ENCODE assay signal across 22 cellular contexts in the genomic region with DNA sequence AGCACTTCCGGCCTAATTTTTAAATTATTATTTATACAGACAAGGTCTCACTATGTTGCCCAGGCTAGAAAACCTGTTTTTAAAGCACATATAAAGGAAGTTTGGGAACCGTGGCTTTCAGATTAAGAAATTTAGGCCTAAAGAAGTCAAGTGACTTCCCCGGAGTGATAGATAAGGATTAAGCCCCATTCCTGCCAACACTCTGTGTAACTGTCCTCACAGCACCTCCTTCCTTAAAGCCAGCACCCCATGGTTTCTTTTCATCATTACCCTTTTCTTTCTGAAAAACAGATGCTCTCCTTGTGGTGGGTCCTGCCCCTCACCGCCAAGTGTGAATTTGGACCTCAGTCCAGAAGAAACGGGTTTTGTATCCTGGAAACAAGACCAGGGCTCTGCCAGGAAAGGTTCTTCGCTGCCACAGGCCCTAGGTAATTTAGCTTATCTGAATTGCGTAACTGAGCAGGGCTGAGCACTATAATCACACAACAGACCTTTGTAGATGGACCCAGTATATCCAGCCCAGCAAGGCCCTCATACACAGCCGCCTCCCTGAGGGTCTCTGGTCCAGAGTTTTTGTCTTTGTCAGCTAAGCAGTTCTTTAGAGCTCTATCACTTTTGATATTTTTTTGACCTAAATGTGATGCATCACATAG.
A peak's percentile ranks its signal among the peaks of the same experiment; 100 is the strongest.
DNase-seq lines count a peak whose midpoint lies in the region; ATAC-seq and TF ChIP-seq lines count a peak whose summit lies in the region.
"Had no signal": no experiment of that assay in that cellular context is flagged by ENCODE, and none has a peak within 500 bp of the region (broad histone marks: within the 10 kb centered on the region; RNA-seq: fewer than 3 reads in every experiment).

No MANE protein-coding gene starts in this region.

- peak overlapping the region; percentile 5 for H2AK9ac ChIP-seq in IMR-90 (replicated peaks; ENCODE audit: low read depth, low read length, poor library complexity)

- H4K91ac ChIP-seq in IMR-90 (ENCODE audit: insufficient read depth, low read depth, low read length) = no peak overlapping the region

- no peak overlapping the region for H4K5ac ChIP-seq in IMR-90 (ENCODE audit: low read depth, low read length)

- CTCF ChIA-PET in IMR-90 (lab: Yijun Ruan, JAX) = no interaction called here

- no TSS peak for BruUV-seq in IMR-90 (replicated peaks; lab: Mats Ljungman, UMichigan)

- POLR2A ChIA-PET in IMR-90 (lab: Charles Lee; ENCODE audit: unreplicated experiment) = no interaction called here

- H3K9me3 Mint-ChIP-seq in osteocyte (ENCODE audit: unreplicated experiment) = no peaks in the 10 kb centered on the region
- H3K9me3 Mint-ChIP-seq: CD4-positive, alpha-beta memory T cell had no signal

- dilution Hi-C loops in IMR-90 (cut with HindIII; ENCODE audit: low sequenced_read_pairs, unreplicated experiment) = no loop called here

- H2BK20ac ChIP-seq in IMR-90 (ENCODE audit: low read depth, low read length) = no peak overlapping the region

- H3K9me3 ChIP-seq in right atrium auricular region (no peaks in the 10 kb centered on the region), IMR-90 (ENCODE audit: control insufficient read depth, insufficient read depth, low read length) (no peaks in the 10 kb centered on the region)
- H3K9me3 ChIP-seq: SJSA1 had no signal

- no peak overlapping the region for H3K9ac ChIP-seq in IMR-90 (ENCODE audit: low read depth, low read length)

- H3K4me1 Mint-ChIP-seq in osteocyte (ENCODE audit: unreplicated experiment) = no peaks in the 10 kb centered on the region

- no peaks in the 10 kb centered on the region for H3K36me3 Mint-ChIP-seq in osteocyte (ENCODE audit: unreplicated experiment)
- H3K36me3 Mint-ChIP-seq: CD4-positive, alpha-beta memory T cell had no signal

- H3K9me1 ChIP-seq in IMR-90 (ENCODE audit: insufficient read depth, low read length) = no peaks in the 10 kb centered on the region

- ATAC-seq in left ventricle myocardium superior (peak; percentile 79), IMR-90 (ENCODE audit: low read depth) (no peak)
- ATAC-seq: Right ventricle myocardium inferior had no signal

- DNase-seq in left ventricle myocardium superior = no peak
- no peak for DNase-seq in right atrium auricular region (ENCODE audit: low spot score)
- no peak for DNase-seq in IMR-90
- DNase-seq in cerebellum (ENCODE audit: low spot score) = peak; percentile 65
- peak; percentile 40 for DNase-seq in osteocyte (ENCODE audit: extremely low spot score, unreplicated experiment)
- no peak for DNase-seq in GM20000 (ENCODE audit: low spot score)
- no peak for DNase-seq in SK-N-DZ (ENCODE audit: low spot score)
- no peak for DNase-seq in ureter (ENCODE audit: low spot score)
- DNase-seq: CD4-positive, alpha-beta memory T cell; COR-L47; GF-D8; NCI-H1048; NCI-H1417; NCI-H1694; NCI-H2029 treated with DMSO at 0.1 percent for 48 hours; NCI-H446 treated with DMSO at 0.1 percent for 48 hours; NCI-H526; NCI-H82; NK-92 treated with Interleukin-12 subunit alpha and Interleukin-12 subunit beta, amount 100 ng/mL, for 24 hours; PC-9 had no signal

- no peak overlapping the region for H3K4me3 ChIP-seq in right atrium auricular region
- no peak overlapping the region for H3K4me3 ChIP-seq in IMR-90 (ENCODE audit: insufficient read depth, low read depth, low read length)
- H3K4me3 ChIP-seq: PC-9, SJSA1 had no signal

- H3K27me3 ChIP-seq in right atrium auricular region (no peaks in the 10 kb centered on the region), IMR-90 (ENCODE audit: control insufficient read depth, insufficient read depth, low read length) (no peaks in the 10 kb centered on the region; the same call in 1 of the 2 replicates)
- H3K27me3 ChIP-seq: SJSA1 had no signal

- no peak overlapping the region for H3K4me2 ChIP-seq in IMR-90 (ENCODE audit: low read depth, low read length)
- H3K4me2 ChIP-seq: PC-9 had no signal

- no peaks in the 10 kb centered on the region for H3K27me3 Mint-ChIP-seq in osteocyte (ENCODE audit: unreplicated experiment)
- H3K27me3 Mint-ChIP-seq: CD4-positive, alpha-beta memory T cell had no signal

- H3K27ac ChIP-seq in right atrium auricular region = no peak overlapping the region
- H3K27ac ChIP-seq in IMR-90 (ENCODE audit: insufficient read depth, low read length) = no peak overlapping the region
- H3K27ac ChIP-seq: PC-9, SJSA1 had no signal

- no peak overlapping the region for H3K18ac ChIP-seq in IMR-90 (ENCODE audit: low read depth, low read length)

- no peaks in the 10 kb centered on the region for H4K20me1 ChIP-seq in IMR-90 (ENCODE audit: insufficient read depth, low read length)

- no peak overlapping the region for H3K23ac ChIP-seq in IMR-90 (ENCODE audit: low read depth, low read length)

- WGBS in IMR-90 (ENCODE audit: extremely low coverage in 2 of 2, insufficient read length in 1 of 2), 2 experiments = no CpG with 5 or more reads among the region's 8 CpGs

- H3K36me3 ChIP-seq in right atrium auricular region (no peaks in the 10 kb centered on the region), IMR-90 (ENCODE audit: control insufficient read depth, insufficient read depth, low read length) (no peaks in the 10 kb centered on the region)
- H3K36me3 ChIP-seq: SJSA1 had no signal

- H2BK120ac ChIP-seq in IMR-90 (ENCODE audit: low read depth, low read length) = no peak overlapping the region

- in situ Hi-C loops in IMR-90 (cut with MboI; ENCODE audit: low sequenced_read_pairs) = no loop called here

- TF ChIP-seq CTCF in right atrium auricular region (IDR thresholded peaks at IDR 0.05) = no peak
- no peak for TF ChIP-seq CTCF in IMR-90 (conservative IDR thresholded peaks at IDR 0.05; ENCODE audit: low read depth, low read length)
- no peak for TF ChIP-seq CTCF in osteocyte (IDR thresholded peaks at IDR 0.05)
- no peak for TF ChIP-seq CTCF in GM20000 (IDR thresholded peaks at IDR 0.05; ENCODE audit: extremely low read depth, missing control alignments)

- no peak overlapping the region for H3K14ac ChIP-seq in IMR-90 (replicated peaks; ENCODE audit: low read depth, low read length)

- H2BK15ac ChIP-seq in IMR-90 (ENCODE audit: low read depth, low read length) = no peak overlapping the region

- H3K27ac Mint-ChIP-seq in osteocyte (ENCODE audit: unreplicated experiment) = no peak overlapping the region
- H3K27ac Mint-ChIP-seq: CD4-positive, alpha-beta memory T cell had no signal

- intact Hi-C loops in left ventricle myocardium superior (cut with micrococcal nuclease) (no loop called here), IMR-90 (cut with micrococcal nuclease) (no loop called here)

- H3K4me3 Mint-ChIP-seq in osteocyte (ENCODE audit: unreplicated experiment) = no peak overlapping the region
- H3K4me3 Mint-ChIP-seq: CD4-positive, alpha-beta memory T cell had no signal

- no peak overlapping the region for H3K56ac ChIP-seq in IMR-90 (ENCODE audit: extremely low read depth, insufficient read depth, low read length)

- no peaks in the 10 kb centered on the region for H3K79me1 ChIP-seq in IMR-90 (ENCODE audit: low read depth in 1 of 2, low read length in 2 of 2)

- H3K4me1 ChIP-seq in right atrium auricular region (peaks cover 0 to 11% of the 10 kb centered on the region in 2 donors), IMR-90 (ENCODE audit: control insufficient read depth, insufficient read depth, low read length) (no peaks in the 10 kb centered on the region)
- H3K4me1 ChIP-seq: SJSA1 had no signal

- TF ChIP-seq RAD21 in IMR-90 (IDR thresholded peaks at IDR 0.05; ENCODE audit: low read length) = no peak

- H2AK5ac ChIP-seq in IMR-90 (ENCODE audit: low read depth, low read length) = no peak overlapping the region

- TF ChIP-seq POLR2A in IMR-90 (IDR thresholded peaks at IDR 0.05; ENCODE audit: low read depth, low read length) = no peak

- H4K8ac ChIP-seq in IMR-90 (ENCODE audit: low read depth in 2 of 2, low read length in 2 of 2) = no peak overlapping the region

- H3K4ac ChIP-seq in IMR-90 (ENCODE audit: low read depth, low read length) = no peak overlapping the region

- no peak overlapping the region for H2AFZ ChIP-seq in IMR-90 (replicated peaks; ENCODE audit: low read length, poor library complexity)
- H2AFZ ChIP-seq: PC-9 had no signal

- no peak overlapping the region for H2BK5ac ChIP-seq in IMR-90 (ENCODE audit: low read depth, low read length, poor library complexity, severe bottlenecking)

TF ChIP-seq in IMR-90, 13 proteins besides CTCF, POLR2A, EP300 and RAD21:
- TF ChIP-seq BHLHE40 (IDR thresholded peaks at IDR 0.05; ENCODE audit: low read depth, low read length) = no peak
- TF ChIP-seq CEBPB (IDR thresholded peaks at IDR 0.05; ENCODE audit: low read depth, low read length) = peak; percentile 40
- TF ChIP-seq, protein P1, sequence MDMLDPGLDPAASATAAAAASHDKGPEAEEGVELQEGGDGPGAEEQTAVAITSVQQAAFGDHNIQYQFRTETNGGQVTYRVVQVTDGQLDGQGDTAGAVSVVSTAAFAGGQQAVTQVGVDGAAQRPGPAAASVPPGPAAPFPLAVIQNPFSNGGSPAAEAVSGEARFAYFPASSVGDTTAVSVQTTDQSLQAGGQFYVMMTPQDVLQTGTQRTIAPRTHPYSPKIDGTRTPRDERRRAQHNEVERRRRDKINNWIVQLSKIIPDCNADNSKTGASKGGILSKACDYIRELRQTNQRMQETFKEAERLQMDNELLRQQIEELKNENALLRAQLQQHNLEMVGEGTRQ (IDR thresholded peaks at IDR 0.05; ENCODE audit: low read depth, low read length) = no peak
- TF ChIP-seq FOS (IDR thresholded peaks at IDR 0.05; ENCODE audit: low read depth, low read length) = no peak

Comparison
In these comparisons a context has a peak if more than half of its experiments do, and no peak if none do; other contexts are left out.
1. DNase-seq: peak in cerebellum (single experiment) and osteocyte (single experiment); none in left ventricle myocardium superior (single experiment), right atrium auricular region (single experiment), IMR-90 (single experiment), GM20000 (single experiment), SK-N-DZ (single experiment) and ureter (single experiment).